3 cellular contexts compared by ENCODE assay signal in the genomic region with DNA sequence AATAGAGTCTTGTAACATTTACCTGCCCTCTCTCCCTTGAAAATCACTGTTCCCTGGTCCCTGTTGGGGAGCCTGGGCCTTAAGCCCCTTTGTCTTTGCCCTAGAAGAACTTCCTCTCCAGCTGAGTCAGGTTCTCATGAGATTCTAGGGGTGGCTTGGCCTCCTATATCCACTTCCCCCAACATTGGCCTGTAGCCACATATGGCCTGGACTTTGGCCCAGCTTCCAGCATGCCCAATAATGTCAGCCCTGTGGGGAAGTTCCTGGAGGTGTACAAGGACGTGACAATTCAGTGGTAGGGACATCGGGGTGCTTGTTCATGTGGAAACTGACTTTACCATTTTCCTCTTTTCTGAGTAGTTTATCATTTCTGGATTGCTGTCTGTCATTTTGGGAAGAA.
TF ChIP-seq lines count a peak whose summit lies in the region.

No MANE protein-coding gene starts in this region.

TF ChIP-seq in liver, 16 proteins besides CTCF, POLR2A, EP300 and RAD21:
- TF ChIP-seq HNF4G (IDR thresholded peaks at IDR 0.05) = peak; percentile 66
- no peak for TF ChIP-seq MAX (IDR thresholded peaks at IDR 0.05)
- TF ChIP-seq SP1 (IDR thresholded peaks at IDR 0.05) = peak; percentile 31
- no peak for TF ChIP-seq FOXA2 (IDR thresholded peaks at IDR 0.05)
- TF ChIP-seq TAF1 (conservative IDR thresholded peaks at IDR 0.05) = no peak
- no peak for TF ChIP-seq EGR1 (IDR thresholded peaks at IDR 0.05; ENCODE audit: low read depth in 2 of 2)
- TF ChIP-seq, protein P1, sequence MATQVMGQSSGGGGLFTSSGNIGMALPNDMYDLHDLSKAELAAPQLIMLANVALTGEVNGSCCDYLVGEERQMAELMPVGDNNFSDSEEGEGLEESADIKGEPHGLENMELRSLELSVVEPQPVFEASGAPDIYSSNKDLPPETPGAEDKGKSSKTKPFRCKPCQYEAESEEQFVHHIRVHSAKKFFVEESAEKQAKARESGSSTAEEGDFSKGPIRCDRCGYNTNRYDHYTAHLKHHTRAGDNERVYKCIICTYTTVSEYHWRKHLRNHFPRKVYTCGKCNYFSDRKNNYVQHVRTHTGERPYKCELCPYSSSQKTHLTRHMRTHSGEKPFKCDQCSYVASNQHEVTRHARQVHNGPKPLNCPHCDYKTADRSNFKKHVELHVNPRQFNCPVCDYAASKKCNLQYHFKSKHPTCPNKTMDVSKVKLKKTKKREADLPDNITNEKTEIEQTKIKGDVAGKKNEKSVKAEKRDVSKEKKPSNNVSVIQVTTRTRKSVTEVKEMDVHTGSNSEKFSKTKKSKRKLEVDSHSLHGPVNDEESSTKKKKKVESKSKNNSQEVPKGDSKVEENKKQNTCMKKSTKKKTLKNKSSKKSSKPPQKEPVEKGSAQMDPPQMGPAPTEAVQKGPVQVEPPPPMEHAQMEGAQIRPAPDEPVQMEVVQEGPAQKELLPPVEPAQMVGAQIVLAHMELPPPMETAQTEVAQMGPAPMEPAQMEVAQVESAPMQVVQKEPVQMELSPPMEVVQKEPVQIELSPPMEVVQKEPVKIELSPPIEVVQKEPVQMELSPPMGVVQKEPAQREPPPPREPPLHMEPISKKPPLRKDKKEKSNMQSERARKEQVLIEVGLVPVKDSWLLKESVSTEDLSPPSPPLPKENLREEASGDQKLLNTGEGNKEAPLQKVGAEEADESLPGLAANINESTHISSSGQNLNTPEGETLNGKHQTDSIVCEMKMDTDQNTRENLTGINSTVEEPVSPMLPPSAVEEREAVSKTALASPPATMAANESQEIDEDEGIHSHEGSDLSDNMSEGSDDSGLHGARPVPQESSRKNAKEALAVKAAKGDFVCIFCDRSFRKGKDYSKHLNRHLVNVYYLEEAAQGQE (IDR thresholded peaks at IDR 0.05) = no peak
- TF ChIP-seq JUND (IDR thresholded peaks at IDR 0.05) = no peak
- TF ChIP-seq FOXA1 (IDR thresholded peaks at IDR 0.05) = no peak
- TF ChIP-seq ZBTB33 (IDR thresholded peaks at IDR 0.05) = no peak
- TF ChIP-seq HNF4A (conservative IDR thresholded peaks at IDR 0.05) = peak; percentile 70 to 73
- no peak for TF ChIP-seq NR2F2 (IDR thresholded peaks at IDR 0.05)

TF ChIP-seq in HepG2, 621 proteins besides CTCF, POLR2A, EP300 and RAD21:
- no peak for TF ChIP-seq SMAD1 (CRISPR knock-in tag; IDR thresholded peaks at IDR 0.05; ENCODE audit: borderline replicate concordance, low read depth)
- no peak for TF ChIP-seq ISX (CRISPR knock-in tag; conservative IDR thresholded peaks at IDR 0.05)
- no peak for TF ChIP-seq YEATS4 (CRISPR knock-in tag; IDR thresholded peaks at IDR 0.05; ENCODE audit: borderline replicate concordance)
- no peak for TF ChIP-seq AGO1 (IDR thresholded peaks at IDR 0.05; ENCODE audit: low read depth, low read length, poor library complexity, severe bottlenecking)
- TF ChIP-seq, protein P2, sequence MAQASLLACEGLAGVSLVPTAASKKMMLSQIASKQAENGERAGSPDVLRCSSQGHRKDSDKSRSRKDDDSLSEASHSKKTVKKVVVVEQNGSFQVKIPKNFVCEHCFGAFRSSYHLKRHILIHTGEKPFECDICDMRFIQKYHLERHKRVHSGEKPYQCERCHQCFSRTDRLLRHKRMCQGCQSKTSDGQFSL (CRISPR knock-in tag; IDR thresholded peaks at IDR 0.05) = no peak
- no peak for TF ChIP-seq TMF1 (CRISPR knock-in tag; IDR thresholded peaks at IDR 0.05; ENCODE audit: low read depth)
- no peak for TF ChIP-seq ZNF142 (CRISPR knock-in tag; IDR thresholded peaks at IDR 0.05)
- no peak for TF ChIP-seq TOPORS (CRISPR knock-in tag; IDR thresholded peaks at IDR 0.05)
- TF ChIP-seq ZNF10 (CRISPR knock-in tag; IDR thresholded peaks at IDR 0.05; ENCODE audit: borderline replicate concordance, low read depth) = no peak
- no peak for TF ChIP-seq ZNF704 (CRISPR knock-in tag; IDR thresholded peaks at IDR 0.05; ENCODE audit: borderline replicate concordance)
- no peak for TF ChIP-seq RFX3 (CRISPR knock-in tag; IDR thresholded peaks at IDR 0.05)
- TF ChIP-seq ZNF382 (CRISPR knock-in tag; IDR thresholded peaks at IDR 0.05; ENCODE audit: borderline replicate concordance) = no peak
- no peak for TF ChIP-seq SAP130 (CRISPR knock-in tag; IDR thresholded peaks at IDR 0.05; ENCODE audit: low read depth)
- no peak for TF ChIP-seq ZNF709 (CRISPR knock-in tag; IDR thresholded peaks at IDR 0.05)
- TF ChIP-seq KAT8 (CRISPR knock-in tag; IDR thresholded peaks at IDR 0.05) = no peak
- no peak for TF ChIP-seq BRF2 (CRISPR knock-in tag; IDR thresholded peaks at IDR 0.05)
- no peak for TF ChIP-seq HCFC1 (IDR thresholded peaks at IDR 0.05; ENCODE audit: low read depth, low read length)

TF ChIP-seq in K562, 482 proteins besides CTCF, POLR2A, EP300 and RAD21:
- TF ChIP-seq ZC3H11A (IDR thresholded peaks at IDR 0.05; ENCODE audit: low read depth, low read length) = no peak
- TF ChIP-seq RFX5 (IDR thresholded peaks at IDR 0.05; ENCODE audit: low read depth, low read length) = no peak
- TF ChIP-seq ETV6 (IDR thresholded peaks at IDR 0.05; ENCODE audit: borderline replicate concordance in 1 of 2, low read depth in 2 of 2, low read length in 1 of 2) = no peak
- TF ChIP-seq ETV6 (CRISPR knock-in tag; IDR thresholded peaks at IDR 0.05; ENCODE audit: borderline replicate concordance) = no peak
- TF ChIP-seq KLF13 (tag; IDR thresholded peaks at IDR 0.05; ENCODE audit: borderline replicate concordance, low read depth) = no peak
- TF ChIP-seq, protein P3, sequence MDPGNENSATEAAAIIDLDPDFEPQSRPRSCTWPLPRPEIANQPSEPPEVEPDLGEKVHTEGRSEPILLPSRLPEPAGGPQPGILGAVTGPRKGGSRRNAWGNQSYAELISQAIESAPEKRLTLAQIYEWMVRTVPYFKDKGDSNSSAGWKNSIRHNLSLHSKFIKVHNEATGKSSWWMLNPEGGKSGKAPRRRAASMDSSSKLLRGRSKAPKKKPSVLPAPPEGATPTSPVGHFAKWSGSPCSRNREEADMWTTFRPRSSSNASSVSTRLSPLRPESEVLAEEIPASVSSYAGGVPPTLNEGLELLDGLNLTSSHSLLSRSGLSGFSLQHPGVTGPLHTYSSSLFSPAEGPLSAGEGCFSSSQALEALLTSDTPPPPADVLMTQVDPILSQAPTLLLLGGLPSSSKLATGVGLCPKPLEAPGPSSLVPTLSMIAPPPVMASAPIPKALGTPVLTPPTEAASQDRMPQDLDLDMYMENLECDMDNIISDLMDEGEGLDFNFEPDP (CRISPR knock-in tag; IDR thresholded peaks at IDR 0.05) = no peak
- TF ChIP-seq ELK3 (CRISPR knock-in tag; IDR thresholded peaks at IDR 0.05) = no peak
- TF ChIP-seq, protein P4, sequence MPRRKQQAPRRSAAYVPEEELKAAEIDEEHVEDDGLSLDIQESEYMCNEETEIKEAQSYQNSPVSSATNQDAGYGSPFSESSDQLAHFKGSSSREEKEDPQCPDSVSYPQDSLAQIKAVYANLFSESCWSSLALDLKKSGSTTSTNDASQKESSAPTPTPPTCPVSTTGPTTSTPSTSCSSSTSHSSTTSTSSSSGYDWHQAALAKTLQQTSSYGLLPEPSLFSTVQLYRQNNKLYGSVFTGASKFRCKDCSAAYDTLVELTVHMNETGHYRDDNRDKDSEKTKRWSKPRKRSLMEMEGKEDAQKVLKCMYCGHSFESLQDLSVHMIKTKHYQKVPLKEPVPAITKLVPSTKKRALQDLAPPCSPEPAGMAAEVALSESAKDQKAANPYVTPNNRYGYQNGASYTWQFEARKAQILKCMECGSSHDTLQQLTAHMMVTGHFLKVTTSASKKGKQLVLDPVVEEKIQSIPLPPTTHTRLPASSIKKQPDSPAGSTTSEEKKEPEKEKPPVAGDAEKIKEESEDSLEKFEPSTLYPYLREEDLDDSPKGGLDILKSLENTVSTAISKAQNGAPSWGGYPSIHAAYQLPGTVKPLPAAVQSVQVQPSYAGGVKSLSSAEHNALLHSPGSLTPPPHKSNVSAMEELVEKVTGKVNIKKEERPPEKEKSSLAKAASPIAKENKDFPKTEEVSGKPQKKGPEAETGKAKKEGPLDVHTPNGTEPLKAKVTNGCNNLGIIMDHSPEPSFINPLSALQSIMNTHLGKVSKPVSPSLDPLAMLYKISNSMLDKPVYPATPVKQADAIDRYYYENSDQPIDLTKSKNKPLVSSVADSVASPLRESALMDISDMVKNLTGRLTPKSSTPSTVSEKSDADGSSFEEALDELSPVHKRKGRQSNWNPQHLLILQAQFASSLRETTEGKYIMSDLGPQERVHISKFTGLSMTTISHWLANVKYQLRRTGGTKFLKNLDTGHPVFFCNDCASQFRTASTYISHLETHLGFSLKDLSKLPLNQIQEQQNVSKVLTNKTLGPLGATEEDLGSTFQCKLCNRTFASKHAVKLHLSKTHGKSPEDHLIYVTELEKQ (CRISPR knock-in tag; IDR thresholded peaks at IDR 0.05) = no peak
- no peak for TF ChIP-seq TFAM (CRISPR knock-in tag; conservative IDR thresholded peaks at IDR 0.05)
- no peak for TF ChIP-seq ARID3B (CRISPR knock-in tag; IDR thresholded peaks at IDR 0.05; ENCODE audit: borderline replicate concordance)
- no peak for TF ChIP-seq SMARCB1 (IDR thresholded peaks at IDR 0.05; ENCODE audit: insufficient read length, low read depth)
- no peak for TF ChIP-seq ESRRB (CRISPR knock-in tag; IDR thresholded peaks at IDR 0.05; ENCODE audit: borderline replicate concordance)
- no peak for TF ChIP-seq ZKSCAN3 (CRISPR knock-in tag; IDR thresholded peaks at IDR 0.05)
- no peak for TF ChIP-seq CHCHD3 (CRISPR knock-in tag; IDR thresholded peaks at IDR 0.05)
TF ChIP-seq in K562: peak in this region for 0.
